11 cellular contexts compared by ENCODE assay signal in the genomic region with DNA sequence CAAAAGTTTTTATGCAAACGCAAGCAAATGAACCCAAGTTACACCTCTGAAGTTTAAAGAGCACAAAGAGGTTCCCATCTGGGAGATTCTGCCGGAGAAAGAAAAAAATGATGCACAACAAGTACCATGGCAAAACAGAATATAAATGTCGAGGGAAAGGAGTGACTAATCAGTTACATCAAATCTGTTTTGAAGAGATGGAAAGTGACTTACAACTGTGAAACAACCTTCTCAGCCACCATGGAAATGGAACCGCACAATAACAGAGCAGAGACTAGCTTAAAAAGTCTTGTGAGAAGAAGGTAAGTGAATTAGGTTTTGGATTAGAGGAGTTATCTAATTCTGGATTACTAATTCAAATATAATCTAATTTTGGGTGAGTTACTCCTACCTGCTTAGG. TPM values are rescaled to one million over a fixed set of nuclear protein-coding genes. Genes with fewer than 3 reads are reported as not detected.
A peak's percentile ranks its signal among the peaks of the same experiment; 100 is the strongest.
DNase-seq lines count a peak whose midpoint lies in the region; ATAC-seq, FAIRE-seq and TF ChIP-seq lines count a peak whose summit lies in the region.
"Had no signal": no experiment of that assay in that cellular context is flagged by ENCODE, and none has a peak within 500 bp of the region (broad histone marks: within the 10 kb centered on the region; RNA-seq: fewer than 3 reads in every experiment).

No MANE protein-coding gene starts in this region.

- TF ChIP-seq POLR2A in HepG2 (IDR thresholded peaks at IDR 0.05; ENCODE audit: insufficient read depth in 1 of 2, low read depth in 2 of 2, low read length in 2 of 2) (no peak), right lobe of liver (IDR thresholded peaks at IDR 0.05) (no peak)

- POLR2A ChIA-PET in HepG2 (lab: Yijun Ruan, JAX) = no interaction called here

- H3K4me3 ChIP-seq in HepG2 (replicated peaks in 1 of 3; ENCODE audit: insufficient read depth in 1 of 3, low read depth in 2 of 3, low read length in 3 of 3) = peak overlapping the region; percentile 91 to 94 (median 94); a peak in 5 of 6 replicates
- H3K4me3 ChIP-seq in right lobe of liver = no peak overlapping the region
- H3K4me3 ChIP-seq in thymus (ENCODE audit: low read length) = peak overlapping the region; percentile 77

- H3K4me1 ChIP-seq in HepG2 (ENCODE audit: insufficient read depth, low read length) (peaks cover 37% of the 10 kb centered on the region), right lobe of liver (peaks cover 0 to 17% (median 3%) of the 10 kb centered on the region in 4 donors), thymus (ENCODE audit: control insufficient read depth, insufficient read depth, low read length) (no peaks in the 10 kb centered on the region)

- no peaks in the 10 kb centered on the region for H3K27me3 Mint-ChIP-seq in T-helper 1 cell treated with Interleukin-12 subunit alpha and Interleukin-12 subunit beta and Interleukin-4 antibody, amounts not matched to agents 30 μg/mL and 1 μg/mL, for 36 hours (ENCODE audit: low read depth)

- peaks cover 47% of the 10 kb centered on the region for H3K79me2 ChIP-seq in HepG2 (ENCODE audit: insufficient read depth, low read length)

- no peak for TF ChIP-seq RAD21 in HepG2 (CRISPR knock-in tag; IDR thresholded peaks at IDR 0.05)

- no TSS peak for BruUV-seq in HepG2 (replicated peaks; lab: Mats Ljungman, UMichigan)

- H3K36me3 ChIP-seq in HepG2 (replicated peaks in 1 of 2; ENCODE audit: control insufficient read depth in 1 of 2, insufficient read depth in 2 of 2, low read length in 2 of 2) = peaks cover 2 to 8% of the 10 kb centered on the region in 2 experiments; a peak in 3 of 5 replicates
- peaks cover 0 to 37% (median 11%) of the 10 kb centered on the region in 4 donors for H3K36me3 ChIP-seq in right lobe of liver
- peaks cover 2% of the 10 kb centered on the region for H3K36me3 ChIP-seq in thymus (ENCODE audit: control insufficient read depth, insufficient read depth)

- peak overlapping the region; percentile 94 for H3K4me3 Mint-ChIP-seq in T-helper 1 cell treated with Interleukin-12 subunit alpha and Interleukin-12 subunit beta and Interleukin-4 antibody, amounts not matched to agents 30 μg/mL and 1 μg/mL, for 36 hours

- TF ChIP-seq CTCF in HepG2 (CRISPR knock-in tag; IDR thresholded peaks at IDR 0.05) (no peak), right lobe of liver (IDR thresholded peaks at IDR 0.05) (no peak)

- no peaks in the 10 kb centered on the region; the same call in 1 of the 2 replicates for H4K20me1 ChIP-seq in HepG2 (ENCODE audit: insufficient read depth, low read length)

- peak overlapping the region; percentile 23 for H3K9ac ChIP-seq in HepG2 (ENCODE audit: insufficient read depth, low read depth, low read length)

- peaks cover 44% of the 10 kb centered on the region for H3K4me1 Mint-ChIP-seq in T-helper 1 cell treated with Interleukin-12 subunit alpha and Interleukin-12 subunit beta and Interleukin-4 antibody, amounts not matched to agents 30 μg/mL and 1 μg/mL, for 36 hours (ENCODE audit: low read depth)

- H3K27ac ChIP-seq in HepG2 (ENCODE audit: extremely low read length, insufficient read depth, low read length) = no peak overlapping the region
- no peak overlapping the region for H3K27ac ChIP-seq in right lobe of liver
- no peak overlapping the region for H3K27ac ChIP-seq in thymus (ENCODE audit: low read depth)

- H3K9me3 ChIP-seq in HepG2 (ENCODE audit: low read length) (no peaks in the 10 kb centered on the region), right lobe of liver (no peaks in the 10 kb centered on the region), thymus (ENCODE audit: control insufficient read depth) (no peaks in the 10 kb centered on the region)

- peaks cover 26% of the 10 kb centered on the region for H3K36me3 Mint-ChIP-seq in T-helper 1 cell treated with Interleukin-12 subunit alpha and Interleukin-12 subunit beta and Interleukin-4 antibody, amounts not matched to agents 30 μg/mL and 1 μg/mL, for 36 hours (ENCODE audit: low read depth)

- WGBS in HepG2 (ENCODE audit: low lambda C conversion rate) = 62% methylated on average over 4 of the region's 4 CpGs
- 75% methylated on average over 4 of the region's 4 CpGs for WGBS in right lobe of liver (ENCODE audit: insufficient coverage, low coverage, low lambda C conversion rate, missing lambda C conversion rate)
- WGBS in thymus = 95% methylated on average over 4 of the region's 4 CpGs

- intact Hi-C loops in HepG2 (cut with micrococcal nuclease; ENCODE audit: unreplicated experiment) = no loop called here
- intact Hi-C loops in right lobe of liver (cut with DNase I) = no loop called here

- peak overlapping the region; percentile 64 for H3K27ac Mint-ChIP-seq in T-helper 1 cell treated with Interleukin-12 subunit alpha and Interleukin-12 subunit beta and Interleukin-4 antibody, amounts not matched to agents 30 μg/mL and 1 μg/mL, for 36 hours

- no peak overlapping the region for H2AFZ ChIP-seq in HepG2 (ENCODE audit: low read length)

- peak overlapping the region; percentile 91 for H3K4me2 ChIP-seq in HepG2 (ENCODE audit: low read depth, low read length)

- CTCF ChIA-PET in HepG2 (lab: Yijun Ruan, JAX; ENCODE audit: low intra/inter-chr PET ratio, low total read pairs) = no interaction called here

- ATAC-seq in HepG2 (no peak), right lobe of liver (no peak), HG03469 (IDR thresholded peaks at IDR 0.05; ENCODE audit: unreplicated experiment) (no peak)

- no peak for FAIRE-seq in HepG2 (lab: Jason Lieb, UNC)

- H3K27me3 ChIP-seq in HepG2 (ENCODE audit: control insufficient read depth in 1 of 2, insufficient read depth in 2 of 2, low read length in 2 of 2) (no peaks in the 10 kb centered on the region; a peak in 1 of 5 replicates), right lobe of liver (no peaks in the 10 kb centered on the region), thymus (ENCODE audit: control insufficient read depth, insufficient read depth) (no peaks in the 10 kb centered on the region)

- no peak for TF ChIP-seq EP300 in HepG2 (IDR thresholded peaks at IDR 0.05; ENCODE audit: low read depth in 2 of 2, low read length in 2 of 2)
- TF ChIP-seq EP300 in HepG2 (CRISPR knock-in tag; IDR thresholded peaks at IDR 0.05; ENCODE audit: borderline replicate concordance) = no peak

- in situ Hi-C loops in HepG2 (cut with HindIII; ENCODE audit: extremely low pct_ligation_motif_present, low pct_unique_long_range_greater_than_20kb) = no loop called here

- no peaks in the 10 kb centered on the region for H3K9me3 Mint-ChIP-seq in T-helper 1 cell treated with Interleukin-12 subunit alpha and Interleukin-12 subunit beta and Interleukin-4 antibody, amounts not matched to agents 30 μg/mL and 1 μg/mL, for 36 hours

- DNase-seq in HepG2 (ENCODE audit: low spot score) (no peak), right lobe of liver (no peak), fibroblast of peridontal ligament (ENCODE audit: extremely low read depth) (peak; percentile 15), NCI-H526 treated with DMSO at 0.1 percent for 48 hours (lab: John Stamatoyannopoulos, UW) (no peak), MV-4-11 (lab: John Stamatoyannopoulos, UW) (no peak)
- DNase-seq: COR-L47, midbrain, NCI-H524 treated with DMSO at 0.1 percent for 48 hours had no signal

RNA-seq across cellular contexts. Expression of gene HSPH1, which starts 2.4 kb away (rescaled TPM):
- 62.9 and 131 TPM in 2 replicates for total RNA-seq in HepG2 (2016; rRNA removed; fragmentation: Illumina TruSeq; extraction: Trizol)
- total RNA-seq in HepG2 (2016; cell fraction: cytosol; rRNA removed; fragmentation: Illumina TruSeq; extraction: Trizol; ENCODE audit: low read depth) = 9.3 and 10.6 TPM in 2 replicates
- 61.8 and 129 TPM in 2 replicates for total RNA-seq in HepG2 (2016; cell fraction: insoluble cytoplasmic fraction; rRNA removed; fragmentation: Illumina TruSeq; extraction: Trizol)
- 29.7 and 34.1 TPM in 2 replicates for total RNA-seq in HepG2 (2016; cell fraction: membrane; rRNA removed; fragmentation: Illumina TruSeq; extraction: Trizol)
- 73.1 and 87.7 TPM in 2 replicates for total RNA-seq in HepG2 (2016; cell fraction: nucleus; rRNA removed; fragmentation: Illumina TruSeq; extraction: Trizol)
- 11.2 and 13.0 TPM in 2 replicates for polyA plus RNA-seq in HepG2 (2011; rRNA removed)
- 4.2 and 7.2 TPM in 2 replicates for polyA plus RNA-seq in HepG2 (2011; cell fraction: cytosol; rRNA removed)
- 11.8 and 15.2 TPM in 2 replicates for polyA plus RNA-seq in HepG2 (2011; cell fraction: nucleus; rRNA removed)
- polyA plus RNA-seq in HepG2 (2012) = 26.4 and 61.0 TPM in 2 replicates
- polyA plus RNA-seq in HepG2 (2016; cell fraction: cytosol; fragmentation: Illumina TruSeq; extraction: Trizol; ENCODE audit: low read depth) = 7.7 and 9.3 TPM in 2 replicates
- polyA plus RNA-seq in HepG2 (2016; cell fraction: insoluble cytoplasmic fraction; fragmentation: Illumina TruSeq; extraction: Trizol; ENCODE audit: low read depth) = 135 and 137 TPM in 2 replicates
- 20.4 and 27.2 TPM in 2 replicates for polyA plus RNA-seq in HepG2 (2016; cell fraction: membrane; fragmentation: Illumina TruSeq; extraction: Trizol; ENCODE audit: low read depth)
- polyA plus RNA-seq in HepG2 (2016; cell fraction: nucleus; fragmentation: Illumina TruSeq; extraction: Trizol; ENCODE audit: insufficient read depth, low read depth) = 102 and 104 TPM in 2 replicates
- polyA minus RNA-seq in HepG2 (2011; rRNA and poly(A)+ RNA removed; ENCODE audit: low replicate concordance) = 4.1 and 12.8 TPM in 2 replicates
- polyA minus RNA-seq in HepG2 (2011; cell fraction: cytosol; rRNA and poly(A)+ RNA removed) = 16.3 and 18.9 TPM in 2 replicates
- 46.5 and 58.1 TPM in 2 replicates for polyA minus RNA-seq in HepG2 (2011; cell fraction: nucleus; rRNA and poly(A)+ RNA removed)
- total RNA-seq in right lobe of liver = 10 to 100 TPM; 19.6 to 60.8 (median 31.0) TPM
- 58.2 TPM for polyA plus RNA-seq in thymus

RNA-seq across cellular contexts. Expression of gene B3GLCT, which starts 40.5 kb away (rescaled TPM):
- total RNA-seq in HepG2 (2016; rRNA removed; fragmentation: Illumina TruSeq; extraction: Trizol) (4.4 and 7.1 TPM in 2 replicates), right lobe of liver (1 to 10 TPM; 2.7 to 3.6 (median 3.0) TPM)
- total RNA-seq in HepG2 (2016; cell fraction: cytosol; rRNA removed; fragmentation: Illumina TruSeq; extraction: Trizol; ENCODE audit: low read depth) = 1.5 and 1.7 TPM in 2 replicates
- total RNA-seq in HepG2 (2016; cell fraction: insoluble cytoplasmic fraction; rRNA removed; fragmentation: Illumina TruSeq; extraction: Trizol) = 4.5 and 7.7 TPM in 2 replicates
- 2.9 and 3.4 TPM in 2 replicates for total RNA-seq in HepG2 (2016; cell fraction: membrane; rRNA removed; fragmentation: Illumina TruSeq; extraction: Trizol)
- 7.2 and 8.5 TPM in 2 replicates for total RNA-seq in HepG2 (2016; cell fraction: nucleus; rRNA removed; fragmentation: Illumina TruSeq; extraction: Trizol)
- polyA plus RNA-seq in HepG2 (2011; rRNA removed) (1.9 and 2.0 TPM in 2 replicates), thymus (4.2 TPM)
- 1.3 and 1.7 TPM in 2 replicates for polyA plus RNA-seq in HepG2 (2011; cell fraction: cytosol; rRNA removed)
- 0.79 and 1.2 TPM in 2 replicates for polyA plus RNA-seq in HepG2 (2011; cell fraction: nucleus; rRNA removed)
- 2.2 and 3.0 TPM in 2 replicates for polyA plus RNA-seq in HepG2 (2012)
- 0.46 and 0.54 TPM in 2 replicates for polyA plus RNA-seq in HepG2 (2016; cell fraction: cytosol; fragmentation: Illumina TruSeq; extraction: Trizol; ENCODE audit: low read depth)
- 2.9 and 3.3 TPM in 2 replicates for polyA plus RNA-seq in HepG2 (2016; cell fraction: insoluble cytoplasmic fraction; fragmentation: Illumina TruSeq; extraction: Trizol; ENCODE audit: low read depth)
- 1.4 and 1.5 TPM in 2 replicates for polyA plus RNA-seq in HepG2 (2016; cell fraction: membrane; fragmentation: Illumina TruSeq; extraction: Trizol; ENCODE audit: low read depth)
- polyA plus RNA-seq in HepG2 (2016; cell fraction: nucleus; fragmentation: Illumina TruSeq; extraction: Trizol; ENCODE audit: insufficient read depth, low read depth) = 7.6 and 8.4 TPM in 2 replicates
- 2.6 and 4.6 TPM in 2 replicates for polyA minus RNA-seq in HepG2 (2011; rRNA and poly(A)+ RNA removed; ENCODE audit: low replicate concordance)
- 2.5 TPM in 2 replicates for polyA minus RNA-seq in HepG2 (2011; cell fraction: cytosol; rRNA and poly(A)+ RNA removed)
- polyA minus RNA-seq in HepG2 (2011; cell fraction: nucleus; rRNA and poly(A)+ RNA removed) = 3.5 TPM in 2 replicates

Comparison
In these comparisons a context has a peak if more than half of its experiments do, and no peak if none do; other contexts are left out.
1. H3K4me3 ChIP-seq: peak in HepG2 (3 of 3) and thymus (single experiment); none in right lobe of liver (0 of 3).